Comparison of ENCODE assay signal across 17 cellular contexts in genomic region chr11:84901986-84902385, GRCh38.
DNase-seq lines count a peak whose midpoint lies in the region; ATAC-seq and TF ChIP-seq lines count a peak whose summit lies in the region.
"Had no signal": no experiment of that assay in that cellular context is flagged by ENCODE, and none has a peak within 500 bp of the region (broad histone marks: within the 10 kb centered on the region; RNA-seq: fewer than 3 reads in every experiment).

No MANE protein-coding gene starts in this region.

- intact Hi-C loops in Right ventricle myocardium superior (cut with DNase I) (no loop called here), left ventricle myocardium superior (cut with micrococcal nuclease) (no loop called here), upper lobe of right lung (cut with DNase I) (no loop called here)

- H3K4me1 ChIP-seq in right atrium auricular region (peaks cover 0 to 11% of the 10 kb centered on the region in 2 donors), upper lobe of right lung (no peaks in the 10 kb centered on the region)
- H3K4me1 ChIP-seq: prostate gland had no signal

- POLR2A ChIA-PET in HEK293T (lab: Yijun Ruan, JAX), result no interaction called here

- H3K27ac ChIP-seq in right atrium auricular region, result peak overlapping the region in 1 of 2 donors; percentile 51
- H3K27ac ChIP-seq in upper lobe of right lung, result no peak overlapping the region
- H3K27ac ChIP-seq: prostate gland had no signal

- CTCF ChIA-PET in HEK293T (lab: Yijun Ruan, JAX), result no interaction called here

- H3K36me3 ChIP-seq in right atrium auricular region, result no peaks in the 10 kb centered on the region
- H3K36me3 ChIP-seq in upper lobe of right lung, result no peaks in the 10 kb centered on the region
- H3K36me3 ChIP-seq: prostate gland had no signal

- H3K9me3 ChIP-seq in right atrium auricular region (no peaks in the 10 kb centered on the region), upper lobe of right lung (no peaks in the 10 kb centered on the region)
- H3K9me3 ChIP-seq: prostate gland had no signal

- TF ChIP-seq CTCF in right atrium auricular region (IDR thresholded peaks at IDR 0.05), result no peak
- TF ChIP-seq CTCF in cardiac fibroblast (IDR thresholded peaks at IDR 0.05; ENCODE audit: low read depth, low read length), result no peak
- no peak for TF ChIP-seq CTCF in upper lobe of right lung (IDR thresholded peaks at IDR 0.05)

- H3K27me3 ChIP-seq in right atrium auricular region (no peaks in the 10 kb centered on the region), upper lobe of right lung (no peaks in the 10 kb centered on the region)

- ATAC-seq in Right ventricle myocardium superior (ENCODE audit: poor library complexity) (peak; percentile 82), left ventricle myocardium superior (peak; percentile 83), upper lobe of right lung (no peak), HG03095 (IDR thresholded peaks at IDR 0.05; ENCODE audit: unreplicated experiment) (no peak)
- ATAC-seq: activated naive CD8-positive, alpha-beta T cell treated with anti-CD3 and anti-CD28 coated beads, Interleukin-2, amount 50 U/mL, for 24 hours; GM12878; T-helper 17 cell had no signal

- no peak for DNase-seq in Right ventricle myocardium superior
- no peak for DNase-seq in right atrium auricular region (ENCODE audit: low spot score)
- DNase-seq in cardiac fibroblast (ENCODE audit: low read depth in 2 of 2), result peak; percentile 1 to 59
- no peak for DNase-seq in left ventricle myocardium superior
- DNase-seq in NCI-H2107 treated with DMSO at 0.1 percent for 48 hours (lab: John Stamatoyannopoulos, UW; ENCODE audit: unreplicated experiment), result no peak
- no peak for DNase-seq in upper lobe of right lung
- no peak for DNase-seq in HEK293T (ENCODE audit: extremely low spot score)
- DNase-seq: activated B cell treated with CpG ODN at 0.5 μM for 24 hours; activated naive CD8-positive, alpha-beta T cell treated with anti-CD3 and anti-CD28 coated beads, Interleukin-2, amount 50 U/mL, for 24 hours; glutamatergic neuron; immature natural killer cell; nephron progenitor cell; stimulated activated naive CD4-positive, alpha-beta T cell; T-helper 17 cell had no signal

- H3K4me3 ChIP-seq in right atrium auricular region, result no peak overlapping the region
- no peak overlapping the region for H3K4me3 ChIP-seq in cardiac fibroblast (replicated peaks in 1 of 2; ENCODE audit: low read depth in 2 of 2, low read length in 2 of 2)
- H3K4me3 ChIP-seq in upper lobe of right lung, result no peak overlapping the region
- H3K4me3 ChIP-seq: GM12878, prostate gland had no signal

TF ChIP-seq in HEK293T, 16 proteins besides CTCF, POLR2A, EP300 and RAD21:
- TF ChIP-seq ARNT (IDR thresholded peaks at IDR 0.05) (no peak), FOXM1 (IDR thresholded peaks at IDR 0.05; ENCODE audit: borderline replicate concordance) (no peak)

Comparison
In these comparisons a context has a peak if more than half of its experiments do, and no peak if none do; other contexts are left out.
1. ATAC-seq: peak in Right ventricle myocardium superior (single experiment) and left ventricle myocardium superior (single experiment); none in upper lobe of right lung (single experiment) and HG03095 (single experiment).
2. DNase-seq: peak in cardiac fibroblast (2 of 2); none in Right ventricle myocardium superior (single experiment), right atrium auricular region (single experiment), left ventricle myocardium superior (single experiment), NCI-H2107 treated with DMSO at 0.1 percent for 48 hours (single experiment), upper lobe of right lung (single experiment) and HEK293T (single experiment).